8 cellular contexts compared by ENCODE assay signal in genomic region chr3:197186887-197187588, GRCh38.
DNase-seq lines count a peak whose midpoint lies in the region; ATAC-seq and TF ChIP-seq lines count a peak whose summit lies in the region.
"Had no signal": no experiment of that assay in that cellular context is flagged by ENCODE, and none has a peak within 500 bp of the region (broad histone marks: within the 10 kb centered on the region; RNA-seq: fewer than 3 reads in every experiment).

No MANE protein-coding gene starts in this region.

- no peaks in the 10 kb centered on the region for H3K9me3 ChIP-seq in SU-DHL-6 (ENCODE audit: insufficient read depth, low read length)

- H3K9me3 Mint-ChIP-seq in natural killer cell treated with Interleukin-12 subunit alpha and Interleukin-12 subunit beta and Interleukin-15 and Interleukin-18, amount 100 ng/mL, for 72 hours: no peaks in the 10 kb centered on the region
- H3K9me3 Mint-ChIP-seq: activated naive CD4-positive, alpha-beta T cell treated with anti-CD3 and anti-CD28 coated beads, Interleukin-2, amount 50 U/mL, for 24 hours had no signal

- ATAC-seq in GM21619 (IDR thresholded peaks at IDR 0.05; ENCODE audit: unreplicated experiment): peak; percentile 71
- ATAC-seq in esophagus mucosa: peak; percentile 74
- ATAC-seq in natural killer cell treated with Interleukin-12 subunit alpha and Interleukin-12 subunit beta and Interleukin-15 and Interleukin-18, amount 100 ng/mL, for 72 hours: peak; percentile 63 to 73
- no peak for ATAC-seq in HG02763 (IDR thresholded peaks at IDR 0.05; ENCODE audit: unreplicated experiment)

- DNase-seq in EH (ENCODE audit: low read depth): peak; percentile 63
- DNase-seq in NCI-H146 treated with DMSO at 0.1 percent for 48 hours (lab: John Stamatoyannopoulos, UW; ENCODE audit: unreplicated experiment): peak; percentile 77
- DNase-seq in natural killer cell treated with Interleukin-12 subunit alpha and Interleukin-12 subunit beta and Interleukin-15 and Interleukin-18, amount 100 ng/mL, for 72 hours (ENCODE audit: low spot score): no peak

- no peak overlapping the region for H3K27ac Mint-ChIP-seq in natural killer cell treated with Interleukin-12 subunit alpha and Interleukin-12 subunit beta and Interleukin-15 and Interleukin-18, amount 100 ng/mL, for 72 hours
- H3K27ac Mint-ChIP-seq: activated naive CD4-positive, alpha-beta T cell treated with anti-CD3 and anti-CD28 coated beads, Interleukin-2, amount 50 U/mL, for 24 hours had no signal

- H3K9me2 ChIP-seq in SU-DHL-6 (replicated peaks; ENCODE audit: insufficient read depth, low read length): no peaks in the 10 kb centered on the region

- H2AFZ ChIP-seq in SU-DHL-6 (ENCODE audit: low read depth, low read length, severe bottlenecking): no peak overlapping the region

- no peaks in the 10 kb centered on the region for H4K20me1 ChIP-seq in SU-DHL-6 (ENCODE audit: low read depth, low read length)

- H3K27me3 Mint-ChIP-seq in natural killer cell treated with Interleukin-12 subunit alpha and Interleukin-12 subunit beta and Interleukin-15 and Interleukin-18, amount 100 ng/mL, for 72 hours: no peaks in the 10 kb centered on the region
- H3K27me3 Mint-ChIP-seq: activated naive CD4-positive, alpha-beta T cell treated with anti-CD3 and anti-CD28 coated beads, Interleukin-2, amount 50 U/mL, for 24 hours had no signal

- H3K4me1 Mint-ChIP-seq in natural killer cell treated with Interleukin-12 subunit alpha and Interleukin-12 subunit beta and Interleukin-15 and Interleukin-18, amount 100 ng/mL, for 72 hours (ENCODE audit: low read depth in 2 of 2): peaks cover 5 to 6% of the 10 kb centered on the region in 2 donors

- peaks cover 54% of the 10 kb centered on the region for H3F3A ChIP-seq in SU-DHL-6 (ENCODE audit: insufficient read depth)

- H3K79me2 ChIP-seq in SU-DHL-6 (ENCODE audit: insufficient read depth, low read length): peaks cover 57% of the 10 kb centered on the region

- peak overlapping the region; percentile 28 for H3K4me2 ChIP-seq in SU-DHL-6 (ENCODE audit: low read depth, low read length, poor library complexity, severe bottlenecking)

- H3K9ac ChIP-seq in SU-DHL-6 (ENCODE audit: low read length): 0 out of 2 replicates have a peak overlapping the region, but pooled peaks have one; percentile 17

- no peaks in the 10 kb centered on the region for H3K27me3 ChIP-seq in SU-DHL-6 (ENCODE audit: low read length)

- H3K27ac ChIP-seq in SU-DHL-6 (ENCODE audit: low read depth, low read length): peak overlapping the region; percentile 12; the same call in 1 of the 2 replicates

- H3K4me3 ChIP-seq in SU-DHL-6 (ENCODE audit: insufficient read depth, low read length, poor library complexity, severe bottlenecking): no peak overlapping the region

- TF ChIP-seq CTCF in SU-DHL-6 (IDR thresholded peaks at IDR 0.05; ENCODE audit: insufficient read depth, low read length, poor library complexity, severe bottlenecking): peak; percentile 59

- no peaks in the 10 kb centered on the region for H3K36me3 Mint-ChIP-seq in natural killer cell treated with Interleukin-12 subunit alpha and Interleukin-12 subunit beta and Interleukin-15 and Interleukin-18, amount 100 ng/mL, for 72 hours

- H3K36me3 ChIP-seq in SU-DHL-6 (ENCODE audit: low read length): peaks cover 3% of the 10 kb centered on the region; the same call in 1 of the 2 replicates

- no peak overlapping the region for H3K4me3 Mint-ChIP-seq in natural killer cell treated with Interleukin-12 subunit alpha and Interleukin-12 subunit beta and Interleukin-15 and Interleukin-18, amount 100 ng/mL, for 72 hours
- H3K4me3 Mint-ChIP-seq: activated naive CD4-positive, alpha-beta T cell treated with anti-CD3 and anti-CD28 coated beads, Interleukin-2, amount 50 U/mL, for 24 hours had no signal
